In the genomic region with DNA sequence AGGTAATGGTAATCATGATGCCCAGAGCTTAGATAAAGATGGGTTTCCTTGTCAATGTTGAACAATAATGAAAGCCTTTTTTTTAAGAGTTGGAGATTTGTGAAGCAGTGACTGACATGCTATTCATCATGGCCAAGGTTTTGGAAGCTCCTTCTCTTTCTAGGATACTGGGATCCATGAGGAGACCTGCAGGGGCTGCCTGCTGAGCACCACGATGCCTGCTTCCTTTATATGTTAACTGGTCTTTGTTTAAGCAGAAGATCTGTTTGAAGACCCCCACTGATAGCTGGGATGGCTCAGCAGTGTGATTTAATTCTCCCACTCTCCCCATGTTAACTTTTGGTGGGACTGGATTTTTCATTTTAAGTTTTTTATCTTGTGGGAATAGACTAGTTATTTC, we compare ENCODE assay signal across 25 cellular contexts. TPM values are rescaled to one million over a fixed set of nuclear protein-coding genes. Genes with fewer than 3 reads are reported as not detected.
"Had no signal": no experiment of that assay in that cellular context is flagged by ENCODE, and none has a peak within 500 bp of the region (broad histone marks: within the 10 kb centered on the region; RNA-seq: fewer than 3 reads in every experiment).

No MANE protein-coding gene starts in this region.

- ATAC-seq: activated CD4-positive, CD25-positive, alpha-beta regulatory T cell treated with anti-CD3 and anti-CD28 coated beads, Interleukin-2, amount 50 U/mL, for 24 hours; activated CD8-positive, alpha-beta T cell treated with anti-CD3 and anti-CD28 coated beads, Interleukin-2, amount 10 ng/mL, durations not matched to agents 7 days and 5 days; Panc1; Right ventricle myocardium inferior had no signal

- H3K4me3 ChIP-seq: breast epithelium, SJCRH30 had no signal

- DNase-seq: activated CD4-positive, alpha-beta T cell treated with anti-CD3 and anti-CD28 coated beads for 4 hours; activated CD8-positive, alpha-beta memory T cell treated with anti-CD3 and anti-CD28 coated beads, Interleukin-2, amount 50 U/mL, for 48 hours; activated CD8-positive, alpha-beta T cell treated with anti-CD3 and anti-CD28 coated beads, Interleukin-2, amount 10 ng/mL, durations not matched to agents 7 days and 5 days; activated T-cell treated with anti-CD3 and anti-CD28 coated beads, Interleukin-2, amount 50 U/mL, for 1 hour; aorta; caudate nucleus; MM.1S; NCI-H1105 treated with DMSO at 0.1 percent for 48 hours; NCI-H1436 treated with DMSO at 0.1 percent for 48 hours; NCI-H187; NCI-H2081; NCI-H510A treated with DMSO at 0.1 percent for 48 hours; NCI-H69; NK-92 treated with Interleukin-12 subunit alpha and Interleukin-12 subunit beta, amount 100 ng/mL, for 24 hours; OCI-M1; RPMI8226; SJCRH30; SK-N-SH; T-helper 1 cell had no signal

- H3K9me2 ChIP-seq: SK-N-SH had no signal

- H3K4me2 ChIP-seq: SK-N-SH had no signal

- H3K36me3 ChIP-seq: breast epithelium had no signal

- H3K4me1 ChIP-seq: breast epithelium, SJCRH30 had no signal

- H3K27ac ChIP-seq: breast epithelium, SJCRH30, VCaP had no signal

- H3K9ac ChIP-seq: SK-N-SH had no signal

- H3K27me3 ChIP-seq: breast epithelium, SJCRH30 had no signal

- H3K9me3 ChIP-seq: breast epithelium, SJCRH30, SK-N-SH had no signal

RNA-seq across cellular contexts. Expression of gene RBP1, which starts 15.8 kb away (rescaled TPM):
- total RNA-seq: activated CD8-positive, alpha-beta T cell treated with anti-CD3 and anti-CD28 coated beads, Interleukin-2, amount 10 ng/mL, durations not matched to agents 7 days and 5 days; T-helper 2 cell treated with Interferon-gamma antibody and Interleukin-4, amounts not matched to agents 100 ng/mL and 5 ng/mL, for 36 hours had no signal

RNA-seq across cellular contexts. Expression of gene RBP2, which starts 47.4 kb away (rescaled TPM):
- total RNA-seq: activated CD8-positive, alpha-beta T cell treated with anti-CD3 and anti-CD28 coated beads, Interleukin-2, amount 10 ng/mL, durations not matched to agents 7 days and 5 days; aorta; Right ventricle myocardium inferior; SJCRH30; T-helper 2 cell treated with Interferon-gamma antibody and Interleukin-4, amounts not matched to agents 100 ng/mL and 5 ng/mL, for 36 hours had no signal
